Comparison of ENCODE assay signal across 12 cellular contexts in the genomic region with DNA sequence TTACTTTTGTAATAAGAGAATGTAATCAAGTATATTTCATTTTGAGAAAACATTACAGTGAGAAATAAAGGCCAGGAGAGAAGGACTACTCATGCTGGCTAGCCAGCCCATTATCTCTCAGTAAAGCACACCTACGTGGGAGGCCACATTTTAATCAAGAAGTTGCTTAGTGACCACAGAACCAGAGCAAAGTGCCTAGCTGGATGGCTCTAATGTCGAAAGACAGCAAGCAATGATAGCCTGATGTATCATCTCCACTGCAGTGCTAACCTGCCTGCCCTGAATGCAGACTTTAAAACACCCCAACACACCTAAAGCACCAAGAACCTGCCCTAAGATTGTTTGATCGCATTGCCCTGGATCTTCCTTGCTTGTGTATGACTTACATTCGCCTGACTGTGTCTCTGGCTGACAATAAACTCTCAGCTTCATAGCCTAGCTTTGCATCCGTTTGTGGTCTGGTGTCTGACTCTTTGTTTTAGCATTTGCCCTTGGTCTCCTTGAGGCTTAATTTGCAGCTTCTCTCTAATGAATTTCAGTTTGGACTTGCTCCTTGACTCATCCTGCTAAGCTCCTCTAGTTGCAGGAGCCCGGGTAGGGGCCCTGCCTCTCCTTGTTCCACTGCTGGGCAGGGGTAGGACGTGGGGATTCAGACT. TPM values are rescaled to one million over a fixed set of nuclear protein-coding genes. Genes with fewer than 3 reads are reported as not detected.
DNase-seq lines count a peak whose midpoint lies in the region; ATAC-seq and TF ChIP-seq lines count a peak whose summit lies in the region.
"Had no signal": no experiment of that assay in that cellular context is flagged by ENCODE, and none has a peak within 500 bp of the region (broad histone marks: within the 10 kb centered on the region; RNA-seq: fewer than 3 reads in every experiment).

No MANE protein-coding gene starts in this region.

- H3K9ac ChIP-seq in smooth muscle cell (ENCODE audit: low read depth) = no peak overlapping the region

- H3K27ac Mint-ChIP-seq in activated naive CD8-positive, alpha-beta T cell treated with anti-CD3 and anti-CD28 coated beads for 36 hours = peak overlapping the region; percentile 36

- ATAC-seq in HG03095 (IDR thresholded peaks at IDR 0.05; ENCODE audit: unreplicated experiment) = no peak
- ATAC-seq in GM18870 (IDR thresholded peaks at IDR 0.05; ENCODE audit: unreplicated experiment) = no peak

- H3F3A ChIP-seq in smooth muscle cell (ENCODE audit: low read depth) = no peaks in the 10 kb centered on the region

- no peaks in the 10 kb centered on the region for H3K27me3 ChIP-seq in smooth muscle cell (ENCODE audit: low read depth)

- peaks cover 5% of the 10 kb centered on the region for H3K4me1 Mint-ChIP-seq in activated naive CD8-positive, alpha-beta T cell treated with anti-CD3 and anti-CD28 coated beads for 36 hours

- no peak for TF ChIP-seq CTCF in smooth muscle cell (IDR thresholded peaks at IDR 0.05; ENCODE audit: borderline replicate concordance, insufficient read depth, poor library complexity, severe bottlenecking)

- no peaks in the 10 kb centered on the region for H3K27me3 Mint-ChIP-seq in activated naive CD8-positive, alpha-beta T cell treated with anti-CD3 and anti-CD28 coated beads for 36 hours

- H3K4me3 Mint-ChIP-seq in activated naive CD8-positive, alpha-beta T cell treated with anti-CD3 and anti-CD28 coated beads for 36 hours = no peak overlapping the region

- no peaks in the 10 kb centered on the region for H4K20me1 ChIP-seq in smooth muscle cell (ENCODE audit: low read depth)

- H3K4me3 ChIP-seq in smooth muscle cell = no peak overlapping the region

- CTCF ChIA-PET in HEK293T (lab: Yijun Ruan, JAX) = interaction anchor here (0.6 to 3.5 kb wide), 6 partner anchors 17 to 215 kb away, joined by 3 to 15 read pairs (median 4); no protein-coding TSS in a partner anchor

- POLR2A ChIA-PET in HEK293T (lab: Yijun Ruan, JAX) = interaction anchor here (0.7 to 2.4 kb wide), 4 partner anchors 34 to 121 kb away, joined by 3 to 6 read pairs (median 4); a partner anchor contains a TSS

- no peaks in the 10 kb centered on the region for H3K9me3 ChIP-seq in smooth muscle cell (replicated peaks; ENCODE audit: low read depth)

- H3K9me3 Mint-ChIP-seq in activated naive CD8-positive, alpha-beta T cell treated with anti-CD3 and anti-CD28 coated beads for 36 hours = no peaks in the 10 kb centered on the region

- peak overlapping the region; percentile 25 for H3K27ac ChIP-seq in smooth muscle cell (ENCODE audit: low read depth)

- WGBS in smooth muscle cell (ENCODE audit: low lambda C conversion rate) = 41% methylated on average over 7 of the region's 7 CpGs

- DNase-seq in activated CD4-positive, alpha-beta T cell treated with anti-CD3 and anti-CD28 coated beads for 48 hours = peak; percentile 4
- DNase-seq in activated CD4-positive, alpha-beta T cell treated with anti-CD3 and anti-CD28 coated beads, Interleukin-2, amount 50 U/mL, for 4 hours = no peak
- DNase-seq in NOMO-1 treated with dmso at 0.1 percent for 144 hours (lab: John Stamatoyannopoulos, UW; ENCODE audit: unreplicated experiment) (peak; percentile 40), smooth muscle cell (lab: John Stamatoyannopoulos, UW; ENCODE audit: unreplicated experiment) (no peak), HEK293T (ENCODE audit: extremely low spot score) (no peak)
- DNase-seq in activated naive CD8-positive, alpha-beta T cell treated with anti-CD3 and anti-CD28 coated beads for 36 hours = no peak
- DNase-seq: dermis blood vessel endothelial cell; NCI-H446; stimulated activated CD8-positive, alpha-beta memory T cell treated with anti-CD3 and anti-CD28 coated beads, Interleukin-4, amount 100 ng/mL, for 48 hours; SW 1271 had no signal

- H3K4me1 ChIP-seq in smooth muscle cell (ENCODE audit: low read depth) = no peaks in the 10 kb centered on the region

- H3K36me3 Mint-ChIP-seq in activated naive CD8-positive, alpha-beta T cell treated with anti-CD3 and anti-CD28 coated beads for 36 hours = no peaks in the 10 kb centered on the region

- no peak overlapping the region for H3K4me2 ChIP-seq in smooth muscle cell

- no peak overlapping the region for H2AFZ ChIP-seq in smooth muscle cell (ENCODE audit: low read depth)

- no peaks in the 10 kb centered on the region for H3K36me3 ChIP-seq in smooth muscle cell (ENCODE audit: low read depth)

- H3K79me2 ChIP-seq in smooth muscle cell (ENCODE audit: low read depth) = no peaks in the 10 kb centered on the region

TF ChIP-seq in HEK293T, 16 proteins besides CTCF, POLR2A, EP300 and RAD21:
- TF ChIP-seq CTBP1 (IDR thresholded peaks at IDR 0.05; ENCODE audit: borderline replicate concordance) (no peak), NFRKB (IDR thresholded peaks at IDR 0.05) (no peak), HDGF (IDR thresholded peaks at IDR 0.05; ENCODE audit: borderline replicate concordance) (no peak), SP1 (IDR thresholded peaks at IDR 0.05) (no peak), L3MBTL2 (conservative IDR thresholded peaks at IDR 0.05) (no peak), FOXM1 (IDR thresholded peaks at IDR 0.05; ENCODE audit: borderline replicate concordance) (no peak), FOXA1 (IDR thresholded peaks at IDR 0.05) (no peak), FOXK2 (IDR thresholded peaks at IDR 0.05) (no peak), ZNF384 (IDR thresholded peaks at IDR 0.05) (no peak), LEF1 (IDR thresholded peaks at IDR 0.05; ENCODE audit: borderline replicate concordance) (no peak), BHLHE40 (IDR thresholded peaks at IDR 0.05; ENCODE audit: borderline replicate concordance) (no peak), TARDBP (IDR thresholded peaks at IDR 0.05) (no peak), ELF4 (IDR thresholded peaks at IDR 0.05) (no peak), ARNT (IDR thresholded peaks at IDR 0.05) (no peak), SUZ12 (IDR thresholded peaks at IDR 0.05) (no peak)
- TF ChIP-seq, protein P1, sequence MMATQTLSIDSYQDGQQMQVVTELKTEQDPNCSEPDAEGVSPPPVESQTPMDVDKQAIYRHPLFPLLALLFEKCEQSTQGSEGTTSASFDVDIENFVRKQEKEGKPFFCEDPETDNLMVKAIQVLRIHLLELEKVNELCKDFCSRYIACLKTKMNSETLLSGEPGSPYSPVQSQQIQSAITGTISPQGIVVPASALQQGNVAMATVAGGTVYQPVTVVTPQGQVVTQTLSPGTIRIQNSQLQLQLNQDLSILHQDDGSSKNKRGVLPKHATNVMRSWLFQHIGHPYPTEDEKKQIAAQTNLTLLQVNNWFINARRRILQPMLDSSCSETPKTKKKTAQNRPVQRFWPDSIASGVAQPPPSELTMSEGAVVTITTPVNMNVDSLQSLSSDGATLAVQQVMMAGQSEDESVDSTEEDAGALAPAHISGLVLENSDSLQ (IDR thresholded peaks at IDR 0.05) = no peak

RNA-seq across cellular contexts. Expression of a gene that starts 31.4 kb away (rescaled TPM):
- total RNA-seq in activated naive CD8-positive, alpha-beta T cell treated with anti-CD3 and anti-CD28 coated beads for 36 hours = under 1 TPM; 0.14 to 0.18 TPM
- total RNA-seq in smooth muscle cell = not detected in 2 replicates
- 0.33 TPM in 1 of 2 replicates, not detected in the other for polyA plus RNA-seq in smooth muscle cell
- total RNA-seq: dermis blood vessel endothelial cell had no signal

RNA-seq across cellular contexts. Expression of a gene that starts 34.1 kb away (rescaled TPM):
- total RNA-seq in activated naive CD8-positive, alpha-beta T cell treated with anti-CD3 and anti-CD28 coated beads for 36 hours = 100 to 1,000 TPM; 187 to 202 TPM
- total RNA-seq in smooth muscle cell = 58.1 and 75.1 TPM in 2 replicates
- 50.6 and 58.4 TPM in 2 replicates for polyA plus RNA-seq in smooth muscle cell

Comparison
In these comparisons a context has a peak if more than half of its experiments do, and no peak if none do; other contexts are left out.
1. DNase-seq: peak in activated CD4-positive, alpha-beta T cell treated with anti-CD3 and anti-CD28 coated beads for 48 hours (single experiment) and NOMO-1 treated with dmso at 0.1 percent for 144 hours (single experiment); none in activated CD4-positive, alpha-beta T cell treated with anti-CD3 and anti-CD28 coated beads, Interleukin-2, amount 50 U/mL, for 4 hours (0 of 2), activated naive CD8-positive, alpha-beta T cell treated with anti-CD3 and anti-CD28 coated beads for 36 hours (single experiment), smooth muscle cell (single experiment) and HEK293T (single experiment).